ENCODE assay signal across 19 cellular contexts in genomic region chr15:72042865-72043264, GRCh38.
"Had no signal": no experiment of that assay in that cellular context is flagged by ENCODE, and none has a peak within 500 bp of the region (broad histone marks: within the 10 kb centered on the region; RNA-seq: fewer than 3 reads in every experiment).

No MANE protein-coding gene starts in this region.

- DNase-seq: activated B cell treated with CpG ODN at 0.5 μM for 24 hours; activated CD4-positive, alpha-beta T cell treated with anti-CD3 and anti-CD28 coated beads for 36 hours; activated CD4-positive, alpha-beta T cell treated with anti-CD3 and anti-CD28 coated beads, Interleukin-2, amount 50 U/mL, for 4 hours; activated CD8-positive, alpha-beta memory T cell treated with anti-CD3 and anti-CD28 coated beads, Interleukin-2, amount 50 U/mL, for 48 hours; activated naive CD4-positive, alpha-beta T cell; activated T-cell treated with anti-CD3 and anti-CD28 coated beads, Interleukin-2, amount 50 U/mL, for 4 hours; adrenal gland; effector memory CD8-positive, alpha-beta T cell; hypothalamus; left ventricle myocardium inferior; natural killer cell; stimulated activated CD4-positive, alpha-beta T cell treated with anti-CD3 and anti-CD28 coated beads, Interleukin-12 subunit alpha, Interleukin-12 subunit beta, amount 100 ng/mL, for 4 hours; stimulated activated CD4-positive, alpha-beta T cell treated with anti-CD3 and anti-CD28 coated beads, Interleukin-4, amount 100 ng/mL, for 4 hours; substantia nigra; thyroid gland; upper lobe of right lung had no signal

- ATAC-seq: activated CD4-positive, alpha-beta T cell treated with anti-CD3 and anti-CD28 coated beads for 36 hours; activated T-cell treated with anti-CD3 and anti-CD28 coated beads, Interleukin-2, amount 50 U/mL, for 4 hours; effector memory CD8-positive, alpha-beta T cell; gastroesophageal sphincter; natural killer cell; upper lobe of right lung had no signal

- H3K27ac ChIP-seq: adrenal gland, esophagus muscularis mucosa, gastroesophageal sphincter, left ventricle myocardium inferior, prostate gland, thyroid gland, upper lobe of right lung had no signal

- H3K36me3 ChIP-seq: adrenal gland, prostate gland had no signal

- H3K4me3 ChIP-seq: adrenal gland, esophagus muscularis mucosa, gastroesophageal sphincter, left ventricle myocardium inferior, prostate gland, thyroid gland, upper lobe of right lung had no signal

- H3K27me3 ChIP-seq: adrenal gland, esophagus muscularis mucosa, gastroesophageal sphincter, thyroid gland, upper lobe of right lung had no signal

- H3K4me1 ChIP-seq: adrenal gland, prostate gland, thyroid gland, upper lobe of right lung had no signal

- H3K9me3 ChIP-seq: adrenal gland, esophagus muscularis mucosa, gastroesophageal sphincter, left ventricle myocardium inferior, prostate gland, thyroid gland, upper lobe of right lung had no signal
